8 cellular contexts compared by ENCODE assay signal in genomic region chr2:174023591-174024523, GRCh38. TPM values are rescaled to one million over a fixed set of nuclear protein-coding genes. Genes with fewer than 3 reads are reported as not detected.
DNase-seq lines count a peak whose midpoint lies in the region; ATAC-seq and TF ChIP-seq lines count a peak whose summit lies in the region.

No MANE protein-coding gene starts in this region.

- H3K27ac Mint-ChIP-seq in endodermal cell (peak overlapping the region; percentile 67), neural crest cell (ENCODE audit: unreplicated experiment) (peak overlapping the region; percentile 92)

- no peaks in the 10 kb centered on the region for H3K9me3 ChIP-seq in endodermal cell (ENCODE audit: control insufficient read depth, low read length)

- H3K4me1 Mint-ChIP-seq in endodermal cell (peaks cover 18% of the 10 kb centered on the region), neural crest cell (peaks cover 34% of the 10 kb centered on the region)

- H3K4me1 ChIP-seq in endodermal cell (ENCODE audit: control insufficient read depth, insufficient read depth, low read length), result peaks cover 19% of the 10 kb centered on the region

- H3K4me3 Mint-ChIP-seq in endodermal cell (no peak overlapping the region), neural crest cell (no peak overlapping the region)

- DNase-seq in HEK293T (ENCODE audit: extremely low spot score) (no peak), RWPE1 (ENCODE audit: low spot score) (peak; percentile 80), endodermal cell (peak; percentile 86), neural crest cell (ENCODE audit: low read depth, low spot score) (peak; percentile 20), GF-D8 (lab: John Stamatoyannopoulos, UW) (no peak), DMS153 (lab: John Stamatoyannopoulos, UW) (no peak)

- no peak overlapping the region for H3K9ac ChIP-seq in endodermal cell (ENCODE audit: extremely low read depth, low read length, poor library complexity, severe bottlenecking)

- no peaks in the 10 kb centered on the region for H3K36me3 Mint-ChIP-seq in endodermal cell (ENCODE audit: low read depth)
- H3K36me3 Mint-ChIP-seq in neural crest cell (ENCODE audit: low read depth), result no peaks in the 10 kb centered on the region

- no peaks in the 10 kb centered on the region for H3K36me3 ChIP-seq in endodermal cell (ENCODE audit: control insufficient read depth, insufficient read depth, low read length)

- peak overlapping the region; percentile 6 for H3K4me3 ChIP-seq in endodermal cell (ENCODE audit: low read length)

- no peaks in the 10 kb centered on the region for H3K27me3 ChIP-seq in endodermal cell (ENCODE audit: control insufficient read depth, insufficient read depth, low read length, poor library complexity, severe bottlenecking)

- no peak for ATAC-seq in GM21381 (IDR thresholded peaks at IDR 0.05; ENCODE audit: unreplicated experiment)
- ATAC-seq in HG02642 (IDR thresholded peaks at IDR 0.05; ENCODE audit: poor library complexity, unreplicated experiment), result no peak

- H3K27me3 Mint-ChIP-seq in endodermal cell (ENCODE audit: insufficient read depth), result no peaks in the 10 kb centered on the region
- H3K27me3 Mint-ChIP-seq in neural crest cell (ENCODE audit: low read depth), result no peaks in the 10 kb centered on the region

- H3K9me3 Mint-ChIP-seq in endodermal cell (no peaks in the 10 kb centered on the region), neural crest cell (no peaks in the 10 kb centered on the region)

- H3K27ac ChIP-seq in RWPE1 (peak overlapping the region; percentile 92), endodermal cell (ENCODE audit: low read depth, low read length) (peak overlapping the region; percentile 50)

- TF ChIP-seq CTCF in RWPE1 (conservative IDR thresholded peaks at IDR 0.05; ENCODE audit: low read depth), result no peak
- no peak for TF ChIP-seq CTCF in endodermal cell (conservative IDR thresholded peaks at IDR 0.05)
- no peak for TF ChIP-seq CTCF in neural crest cell (conservative IDR thresholded peaks at IDR 0.05)

- POLR2A ChIA-PET in HEK293T (lab: Yijun Ruan, JAX), result no interaction called here
- POLR2A ChIA-PET in RWPE1 (lab: Yijun Ruan, JAX; ENCODE audit: low non-redundant PET), result no interaction called here

- CTCF ChIA-PET in HEK293T (lab: Yijun Ruan, JAX), result interaction anchor here (1.0 kb wide), 1 partner anchor 20 kb away, joined by 3 read pairs; no protein-coding TSS in a partner anchor
- CTCF ChIA-PET in RWPE1 (lab: Yijun Ruan, JAX), result no interaction called here

- WGBS in endodermal cell (ENCODE audit: insufficient coverage in 1 of 2, insufficient read length in 1 of 2), 2 experiments, result 57 to 59% methylated on average over 13 to 17 of the region's 18 CpGs

TF ChIP-seq in HEK293T, 16 proteins besides CTCF, POLR2A, EP300 and RAD21:
- TF ChIP-seq, protein P1, sequence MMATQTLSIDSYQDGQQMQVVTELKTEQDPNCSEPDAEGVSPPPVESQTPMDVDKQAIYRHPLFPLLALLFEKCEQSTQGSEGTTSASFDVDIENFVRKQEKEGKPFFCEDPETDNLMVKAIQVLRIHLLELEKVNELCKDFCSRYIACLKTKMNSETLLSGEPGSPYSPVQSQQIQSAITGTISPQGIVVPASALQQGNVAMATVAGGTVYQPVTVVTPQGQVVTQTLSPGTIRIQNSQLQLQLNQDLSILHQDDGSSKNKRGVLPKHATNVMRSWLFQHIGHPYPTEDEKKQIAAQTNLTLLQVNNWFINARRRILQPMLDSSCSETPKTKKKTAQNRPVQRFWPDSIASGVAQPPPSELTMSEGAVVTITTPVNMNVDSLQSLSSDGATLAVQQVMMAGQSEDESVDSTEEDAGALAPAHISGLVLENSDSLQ (IDR thresholded peaks at IDR 0.05), result peak; percentile 37; the same call in 1 of the 2 replicates
- TF ChIP-seq L3MBTL2 (conservative IDR thresholded peaks at IDR 0.05) (peak; percentile 27; the same call in 1 of the 2 replicates), SP1 (IDR thresholded peaks at IDR 0.05) (no peak)

RNA-seq across cellular contexts. Expression of gene SP3, which starts 58.7 kb away (rescaled TPM):
- total RNA-seq in endodermal cell, result 10 to 100 TPM; 80.2 to 83.7 TPM
- 86.8 TPM for polyA plus RNA-seq in endodermal cell (2013, experiment 1 of 2)
- polyA plus RNA-seq in endodermal cell (2013, experiment 2 of 2), result 81.4 TPM
- 99.5 and 105 TPM in 2 replicates for total RNA-seq in neural crest cell

Comparison
In these comparisons a context has a peak if more than half of its experiments do, and no peak if none do; other contexts are left out.
1. DNase-seq: peak in RWPE1 (single experiment), endodermal cell (single experiment) and neural crest cell (single experiment); none in HEK293T (single experiment), GF-D8 (single experiment) and DMS153 (single experiment).